ENCODE assay signal across 2 cellular contexts in genomic region chr17:28548417-28549130, GRCh38.
TF ChIP-seq lines count a peak whose summit lies in the region.

No MANE protein-coding gene starts in this region.

TF ChIP-seq in GM12878, 131 proteins besides CTCF, POLR2A, EP300 and RAD21:
- TF ChIP-seq MLLT1 (IDR thresholded peaks at IDR 0.05): no peak
- TF ChIP-seq MXI1 (IDR thresholded peaks at IDR 0.05; ENCODE audit: low read depth, low read length): peak; percentile 43; the same call in 1 of the 2 replicates

TF ChIP-seq in GM23338, 12 proteins besides CTCF, POLR2A, EP300 and RAD21:
- no peak for TF ChIP-seq CREB1 (CRISPR knock-in tag; IDR thresholded peaks at IDR 0.05; ENCODE audit: low read depth)
- TF ChIP-seq POLR2AphosphoS5 (IDR thresholded peaks at IDR 0.05; ENCODE audit: low read depth): no peak
- no peak for TF ChIP-seq ZNF462 (CRISPR knock-in tag; IDR thresholded peaks at IDR 0.05)
- TF ChIP-seq ZNF114 (CRISPR knock-in tag; IDR thresholded peaks at IDR 0.05): no peak
